ENCODE assay signal across 8 cellular contexts in genomic region chr3:126083913-126084514, GRCh38. TPM values are rescaled to one million over a fixed set of nuclear protein-coding genes. Genes with fewer than 3 reads are reported as not detected.
DNase-seq lines count a peak whose midpoint lies in the region; ATAC-seq, FAIRE-seq and TF ChIP-seq lines count a peak whose summit lies in the region.

Gene SLC41A3, minus strand, starts transcription at chr3:126084124. Its CDS starts 15,905 bp downstream, at chr3:126068219.

- H3K9me3 ChIP-seq in BLaER1 treated with 17β-estradiol and CSF1 and Interleukin-3, amounts not matched to agents 10 nM and 100 nM (replicated peaks in 1 of 11) = peaks cover 16 to 46% (median 34%) of the 10 kb centered on the region in 11 experiments
- no peaks in the 10 kb centered on the region for H3K9me3 ChIP-seq in left lung

- H3K27ac ChIP-seq in BLaER1 treated with 17β-estradiol and CSF1 and Interleukin-3, amounts not matched to agents 10 nM and 100 nM = peak within 1 kb of the TSS; percentile 63 to 90 (median 86); a peak in 21 of 22 replicates
- peak within 1 kb of the TSS; percentile 71 to 84 for H3K27ac ChIP-seq in left lung

- peak in 1 of 2 donors; percentile 36 for TF ChIP-seq CTCF in left lung (IDR thresholded peaks at IDR 0.05)

- POLR2A ChIA-PET in activated CD4-positive, alpha-beta T cell treated with anti-CD3 and anti-CD28 coated beads, Interleukin-2, amount 10 ng/mL, durations not matched to agents 7 days and 5 days (lab: Charles Lee) = no interaction called here

- FAIRE-seq in GM19239 (lab: Jason Lieb, UNC) = peak; percentile 85

- H4K20me1 ChIP-seq in BLaER1 treated with 17β-estradiol and CSF1 and Interleukin-3, amounts not matched to agents 10 nM and 100 nM = peaks cover 0 to 7% (median 0%) of the 10 kb centered on the region in 11 experiments; a peak in 1 of 22 replicates

- DNase-seq in GM19239 (ENCODE audit: insufficient read length, low spot score) (peak; percentile 90), NCI-H510A treated with DMSO at 0.1 percent for 48 hours (lab: John Stamatoyannopoulos, UW) (peak; percentile 51), dedifferentiated amniotic fluid mesenchymal stem cell (ENCODE audit: extremely low spot score) (peak; percentile 53), left lung (peak; percentile 92 to 97)
- peak; percentile 89 for DNase-seq in activated CD4-positive, alpha-beta T cell treated with anti-CD3 and anti-CD28 coated beads, Interleukin-2, amount 10 ng/mL, durations not matched to agents 7 days and 5 days
- DNase-seq in stimulated activated CD4-positive, alpha-beta T cell treated with anti-CD3 and anti-CD28 coated beads, Interleukin-2, amount 100 ng/mL, for 4 hours (ENCODE audit: low read depth) = peak; percentile 75

- intact Hi-C loops in left lung (cut with DNase I) = no loop called here

- H3K36me3 ChIP-seq in BLaER1 treated with 17β-estradiol and CSF1 and Interleukin-3, amounts not matched to agents 10 nM and 100 nM = peaks cover 0 to 7% (median 0%) of the 10 kb centered on the region in 11 experiments; a peak in 2 of 22 replicates
- no peaks in the 10 kb centered on the region for H3K36me3 ChIP-seq in left lung

- H3K27me3 Mint-ChIP-seq in activated CD4-positive, alpha-beta T cell treated with anti-CD3 and anti-CD28 coated beads, Interleukin-2, amount 10 ng/mL, durations not matched to agents 7 days and 5 days = no peaks in the 10 kb centered on the region

- peak; percentile 93 for ATAC-seq in HG03439 (IDR thresholded peaks at IDR 0.05; ENCODE audit: unreplicated experiment)
- ATAC-seq in left lung = peak; percentile 99

- H3K4me2 ChIP-seq in BLaER1 treated with 17β-estradiol and CSF1 and Interleukin-3, amounts not matched to agents 10 nM and 100 nM = peak within 1 kb of the TSS; percentile 79 to 98 (median 93)

- H3K4me1 ChIP-seq in BLaER1 treated with 17β-estradiol and CSF1 and Interleukin-3, amounts not matched to agents 10 nM and 100 nM = peaks cover 0 to 22% (median 8%) of the 10 kb centered on the region in 10 experiments; a peak in 13 of 20 replicates
- H3K4me1 ChIP-seq in left lung = peaks cover 0 to 17% of the 10 kb centered on the region in 2 donors

- CTCF ChIA-PET in activated CD4-positive, alpha-beta T cell treated with anti-CD3 and anti-CD28 coated beads, Interleukin-2, amount 10 ng/mL, durations not matched to agents 7 days and 5 days (lab: Charles Lee) = interaction anchor here (0.6 to 1.2 kb wide), 6 partner anchors 9 to 379 kb away, joined by 3 to 5 read pairs (median 4); no protein-coding TSS in a partner anchor

- H3K9me3 Mint-ChIP-seq in activated CD4-positive, alpha-beta T cell treated with anti-CD3 and anti-CD28 coated beads, Interleukin-2, amount 10 ng/mL, durations not matched to agents 7 days and 5 days = peaks cover 7% of the 10 kb centered on the region

- H3K9ac ChIP-seq in BLaER1 treated with 17β-estradiol and CSF1 and Interleukin-3, amounts not matched to agents 10 nM and 100 nM = peak within 1 kb of the TSS; percentile 83 to 92 (median 87)

- H3K4me3 Mint-ChIP-seq in activated CD4-positive, alpha-beta T cell treated with anti-CD3 and anti-CD28 coated beads, Interleukin-2, amount 10 ng/mL, durations not matched to agents 7 days and 5 days = peak within 1 kb of the TSS; percentile 89

- peaks cover 25% of the 10 kb centered on the region for H3K4me1 Mint-ChIP-seq in activated CD4-positive, alpha-beta T cell treated with anti-CD3 and anti-CD28 coated beads, Interleukin-2, amount 10 ng/mL, durations not matched to agents 7 days and 5 days

- peaks cover 4% of the 10 kb centered on the region for H3K36me3 Mint-ChIP-seq in activated CD4-positive, alpha-beta T cell treated with anti-CD3 and anti-CD28 coated beads, Interleukin-2, amount 10 ng/mL, durations not matched to agents 7 days and 5 days (ENCODE audit: low read depth)

- H3K27ac Mint-ChIP-seq in activated CD4-positive, alpha-beta T cell treated with anti-CD3 and anti-CD28 coated beads, Interleukin-2, amount 10 ng/mL, durations not matched to agents 7 days and 5 days = peak within 1 kb of the TSS; percentile 96

- H3K27me3 ChIP-seq in BLaER1 treated with 17β-estradiol and CSF1 and Interleukin-3, amounts not matched to agents 10 nM and 100 nM = no peaks in the 10 kb centered on the region
- H3K27me3 ChIP-seq in left lung = no peaks in the 10 kb centered on the region

- H3K4me3 ChIP-seq in BLaER1 treated with 17β-estradiol and CSF1 and Interleukin-3, amounts not matched to agents 10 nM and 100 nM = peak within 1 kb of the TSS; percentile 65 to 80 (median 75)
- H3K4me3 ChIP-seq in left lung = peak within 1 kb of the TSS; percentile 59 to 70

RNA-seq across cellular contexts. Expression of gene SLC41A3, which starts in this region (rescaled TPM):
- total RNA-seq in activated CD4-positive, alpha-beta T cell treated with anti-CD3 and anti-CD28 coated beads, Interleukin-2, amount 10 ng/mL, durations not matched to agents 7 days and 5 days = 10 to 100 TPM; 26.0 to 31.1 TPM
- 10 to 100 TPM; 35.1 to 48.6 TPM for total RNA-seq in left lung

Comparison
In these comparisons a context has a peak if more than half of its experiments do, and no peak if none do; other contexts are left out.
1. Peak in every context shown above with its lines: DNase-seq, ATAC-seq, H3K4me3 ChIP-seq and H3K27ac ChIP-seq.